24 cellular contexts compared by ENCODE assay signal in the genomic region with DNA sequence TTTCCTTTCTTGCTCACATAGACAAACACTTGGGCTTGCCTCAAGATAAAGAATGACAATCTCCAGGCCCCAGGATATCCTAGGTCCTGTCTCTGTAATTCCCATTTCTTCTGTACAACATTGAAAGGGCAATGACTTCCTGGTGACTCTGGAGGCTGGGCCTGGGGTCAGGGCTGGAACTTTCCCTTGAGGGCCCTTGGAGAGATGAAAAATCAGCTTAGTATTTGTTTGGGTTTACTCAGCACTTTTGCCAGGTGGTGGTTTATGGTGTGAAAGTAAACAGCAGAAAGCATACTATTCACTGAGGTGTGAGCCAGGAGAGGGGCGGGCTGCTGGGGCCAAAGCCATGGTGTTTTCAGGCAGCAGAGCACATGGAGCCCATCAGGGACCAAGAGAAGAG.
DNase-seq lines count a peak whose midpoint lies in the region; ATAC-seq and TF ChIP-seq lines count a peak whose summit lies in the region.
"Had no signal": no experiment of that assay in that cellular context is flagged by ENCODE, and none has a peak within 500 bp of the region (broad histone marks: within the 10 kb centered on the region; RNA-seq: fewer than 3 reads in every experiment).

No MANE protein-coding gene starts in this region.

- no peaks in the 10 kb centered on the region; the same call in 2 of the 3 replicates for H3K36me3 Mint-ChIP-seq in GM23338 (ENCODE audit: low read depth)
- H3K36me3 Mint-ChIP-seq: activated naive CD8-positive, alpha-beta T cell treated with anti-CD3 and anti-CD28 coated beads, Interleukin-2, amount 10 ng/mL, durations not matched to agents 7 days and 5 days; natural killer cell treated with Interleukin-12 subunit alpha and Interleukin-12 subunit beta and Interleukin-15 and Interleukin-18, amount 100 ng/mL, for 72 hours; stimulated activated naive B cell treated with anti-CD40 and anti-IgM and Interleukin-4, amounts not matched to agents 10 μg/mL and 1 μg/mL and 100 μg/mL, for 72 hours had no signal

- H3K4me1 ChIP-seq in hepatocyte (ENCODE audit: insufficient read depth) (peaks cover 5% of the 10 kb centered on the region), GM23338 (ENCODE audit: insufficient read depth) (peaks cover 9% of the 10 kb centered on the region)

- 89% methylated on average over 1 of the region's 1 CpG for WGBS in hepatocyte (ENCODE audit: low lambda C conversion rate, missing lambda C conversion rate)

- H3K4me3 Mint-ChIP-seq in GM23338, result no peak overlapping the region
- H3K4me3 Mint-ChIP-seq: activated naive CD8-positive, alpha-beta T cell treated with anti-CD3 and anti-CD28 coated beads, Interleukin-2, amount 10 ng/mL, durations not matched to agents 7 days and 5 days; activated T-cell treated with anti-CD3 and anti-CD28 coated beads, Interleukin-2, amount 50 U/mL, for 24 hours; natural killer cell treated with Interleukin-12 subunit alpha and Interleukin-12 subunit beta and Interleukin-15 and Interleukin-18, amount 100 ng/mL, for 72 hours; stimulated activated naive B cell treated with anti-CD40 and anti-IgM and Interleukin-4, amounts not matched to agents 10 μg/mL and 1 μg/mL and 100 μg/mL, for 72 hours; T-helper 1 cell treated with Interleukin-12 subunit alpha and Interleukin-12 subunit beta and Interleukin-4 antibody, amounts not matched to agents 30 μg/mL and 1 μg/mL, for 36 hours had no signal

- H3K4me1 Mint-ChIP-seq in GM23338, result peaks cover 13% of the 10 kb centered on the region
- H3K4me1 Mint-ChIP-seq: stimulated activated naive B cell treated with anti-CD40 and anti-IgM and Interleukin-4, amounts not matched to agents 10 μg/mL and 1 μg/mL and 100 μg/mL, for 72 hours had no signal

- H3K36me3 ChIP-seq in hepatocyte (replicated peaks; ENCODE audit: insufficient read depth, low read depth) (no peaks in the 10 kb centered on the region), GM23338 (ENCODE audit: insufficient read depth) (no peaks in the 10 kb centered on the region)
- H3K36me3 ChIP-seq: esophagus muscularis mucosa had no signal

- no peak overlapping the region; the same call in 1 of the 2 replicates for H3K27ac Mint-ChIP-seq in GM23338
- H3K27ac Mint-ChIP-seq: activated naive CD8-positive, alpha-beta T cell treated with anti-CD3 and anti-CD28 coated beads, Interleukin-2, amount 10 ng/mL, durations not matched to agents 7 days and 5 days; activated T-cell treated with anti-CD3 and anti-CD28 coated beads, Interleukin-2, amount 50 U/mL, for 24 hours; natural killer cell treated with Interleukin-12 subunit alpha and Interleukin-12 subunit beta and Interleukin-15 and Interleukin-18, amount 100 ng/mL, for 72 hours; stimulated activated naive B cell treated with anti-CD40 and anti-IgM and Interleukin-4, amounts not matched to agents 10 μg/mL and 1 μg/mL and 100 μg/mL, for 72 hours; T-helper 1 cell treated with Interleukin-12 subunit alpha and Interleukin-12 subunit beta and Interleukin-4 antibody, amounts not matched to agents 30 μg/mL and 1 μg/mL, for 36 hours had no signal

- H3K9me2 ChIP-seq in hepatocyte (replicated peaks; ENCODE audit: insufficient read depth), result no peaks in the 10 kb centered on the region
- H3K9me2 ChIP-seq in GM23338 (ENCODE audit: insufficient read depth), result no peaks in the 10 kb centered on the region

- H3K4me3 ChIP-seq in hepatocyte (no peak overlapping the region), GM23338 (no peak overlapping the region)
- H3K4me3 ChIP-seq: esophagus muscularis mucosa, K562, PC-9 had no signal

- no peaks in the 10 kb centered on the region for H3K9me3 Mint-ChIP-seq in GM23338
- H3K9me3 Mint-ChIP-seq: activated naive CD8-positive, alpha-beta T cell treated with anti-CD3 and anti-CD28 coated beads, Interleukin-2, amount 10 ng/mL, durations not matched to agents 7 days and 5 days; activated T-cell treated with anti-CD3 and anti-CD28 coated beads, Interleukin-2, amount 50 U/mL, for 24 hours; natural killer cell treated with Interleukin-12 subunit alpha and Interleukin-12 subunit beta and Interleukin-15 and Interleukin-18, amount 100 ng/mL, for 72 hours; stimulated activated naive B cell treated with anti-CD40 and anti-IgM and Interleukin-4, amounts not matched to agents 10 μg/mL and 1 μg/mL and 100 μg/mL, for 72 hours; T-helper 1 cell treated with Interleukin-12 subunit alpha and Interleukin-12 subunit beta and Interleukin-4 antibody, amounts not matched to agents 30 μg/mL and 1 μg/mL, for 36 hours had no signal

- TF ChIP-seq CTCF in hepatocyte (IDR thresholded peaks at IDR 0.05; ENCODE audit: poor library complexity) (no peak), GM23338 (conservative IDR thresholded peaks at IDR 0.05; ENCODE audit: low read depth in 2 of 2) (no peak)

- H3K27ac ChIP-seq in hepatocyte (no peak overlapping the region), GM23338 (ENCODE audit: low read depth) (no peak overlapping the region)
- H3K27ac ChIP-seq: esophagus muscularis mucosa, foreskin keratinocyte, PC-9 had no signal

- no peaks in the 10 kb centered on the region for H3F3A ChIP-seq in GM23338 (replicated peaks; ENCODE audit: low read depth)

- DNase-seq in NCI-H146 (lab: John Stamatoyannopoulos, UW), result peak; percentile 43
- no peak for DNase-seq in NCI-H146 treated with DMSO at 0.1 percent for 48 hours (lab: John Stamatoyannopoulos, UW; ENCODE audit: unreplicated experiment)
- peak; percentile 24 for DNase-seq in NCI-H510A (lab: John Stamatoyannopoulos, UW)
- peak; percentile 8 for DNase-seq in hepatocyte (ENCODE audit: low spot score)
- DNase-seq in renal cortical epithelial cell (ENCODE audit: low read depth), result peak; percentile 53
- DNase-seq in GM23338 (ENCODE audit: low spot score), result no peak
- DNase-seq: activated gamma-delta T cell; activated naive CD8-positive, alpha-beta T cell treated with anti-CD3 and anti-CD28 coated beads, Interleukin-2, amount 10 ng/mL, durations not matched to agents 7 days and 5 days; activated T-cell treated with anti-CD3 and anti-CD28 coated beads, Interleukin-2, amount 50 U/mL, for 24 hours; cerebellar nuclear complex; foreskin keratinocyte; head of caudate nucleus; NCI-H1105; NCI-H446 treated with DMSO at 0.1 percent for 48 hours; PC-9; Right ventricle myocardium superior; stimulated activated naive B cell treated with anti-CD40 and anti-IgM and Interleukin-4, amounts not matched to agents 10 μg/mL and 1 μg/mL and 100 μg/mL, for 72 hours had no signal

- H2AFZ ChIP-seq in hepatocyte (no peak overlapping the region), GM23338 (no peak overlapping the region)
- H2AFZ ChIP-seq: PC-9 had no signal

- H3K79me2 ChIP-seq in hepatocyte, result no peaks in the 10 kb centered on the region
- no peaks in the 10 kb centered on the region for H3K79me2 ChIP-seq in GM23338 (replicated peaks; ENCODE audit: insufficient read depth)

- no peak overlapping the region for H3K4me2 ChIP-seq in hepatocyte
- H3K4me2 ChIP-seq in GM23338, result no peak overlapping the region
- H3K4me2 ChIP-seq: PC-9 had no signal

- H3K27me3 ChIP-seq in hepatocyte (no peaks in the 10 kb centered on the region), GM23338 (ENCODE audit: insufficient read depth) (no peaks in the 10 kb centered on the region)
- H3K27me3 ChIP-seq: esophagus muscularis mucosa, foreskin keratinocyte had no signal

- H3K27me3 Mint-ChIP-seq in GM23338 (ENCODE audit: insufficient read depth, low read depth, poor library complexity), result peaks cover 3% of the 10 kb centered on the region
- H3K27me3 Mint-ChIP-seq: activated naive CD8-positive, alpha-beta T cell treated with anti-CD3 and anti-CD28 coated beads, Interleukin-2, amount 10 ng/mL, durations not matched to agents 7 days and 5 days had no signal

- ATAC-seq in GM21423 (IDR thresholded peaks at IDR 0.05; ENCODE audit: unreplicated experiment) (no peak), GM23338 (no peak), GM21390 (IDR thresholded peaks at IDR 0.05; ENCODE audit: unreplicated experiment) (no peak)
- ATAC-seq: foreskin keratinocyte; K562; natural killer cell treated with Interleukin-12 subunit alpha and Interleukin-12 subunit beta and Interleukin-15 and Interleukin-18, amount 100 ng/mL, for 72 hours; SK-N-SH treated with all-trans-retinoic acid at 6 μM for 48 hours had no signal

- H3K9me3 ChIP-seq in hepatocyte (ENCODE audit: low read depth), result no peaks in the 10 kb centered on the region
- H3K9me3 ChIP-seq: esophagus muscularis mucosa had no signal

- H4K20me1 ChIP-seq in hepatocyte (ENCODE audit: insufficient read depth, poor library complexity, severe bottlenecking), result no peaks in the 10 kb centered on the region
- no peaks in the 10 kb centered on the region for H4K20me1 ChIP-seq in GM23338 (replicated peaks; ENCODE audit: insufficient read depth)

TF ChIP-seq in GM23338, 12 proteins besides CTCF, POLR2A, EP300 and RAD21:
- no peak for TF ChIP-seq ZNF331 (CRISPR knock-in tag; IDR thresholded peaks at IDR 0.05; ENCODE audit: low read depth)
- TF ChIP-seq, protein P1, sequence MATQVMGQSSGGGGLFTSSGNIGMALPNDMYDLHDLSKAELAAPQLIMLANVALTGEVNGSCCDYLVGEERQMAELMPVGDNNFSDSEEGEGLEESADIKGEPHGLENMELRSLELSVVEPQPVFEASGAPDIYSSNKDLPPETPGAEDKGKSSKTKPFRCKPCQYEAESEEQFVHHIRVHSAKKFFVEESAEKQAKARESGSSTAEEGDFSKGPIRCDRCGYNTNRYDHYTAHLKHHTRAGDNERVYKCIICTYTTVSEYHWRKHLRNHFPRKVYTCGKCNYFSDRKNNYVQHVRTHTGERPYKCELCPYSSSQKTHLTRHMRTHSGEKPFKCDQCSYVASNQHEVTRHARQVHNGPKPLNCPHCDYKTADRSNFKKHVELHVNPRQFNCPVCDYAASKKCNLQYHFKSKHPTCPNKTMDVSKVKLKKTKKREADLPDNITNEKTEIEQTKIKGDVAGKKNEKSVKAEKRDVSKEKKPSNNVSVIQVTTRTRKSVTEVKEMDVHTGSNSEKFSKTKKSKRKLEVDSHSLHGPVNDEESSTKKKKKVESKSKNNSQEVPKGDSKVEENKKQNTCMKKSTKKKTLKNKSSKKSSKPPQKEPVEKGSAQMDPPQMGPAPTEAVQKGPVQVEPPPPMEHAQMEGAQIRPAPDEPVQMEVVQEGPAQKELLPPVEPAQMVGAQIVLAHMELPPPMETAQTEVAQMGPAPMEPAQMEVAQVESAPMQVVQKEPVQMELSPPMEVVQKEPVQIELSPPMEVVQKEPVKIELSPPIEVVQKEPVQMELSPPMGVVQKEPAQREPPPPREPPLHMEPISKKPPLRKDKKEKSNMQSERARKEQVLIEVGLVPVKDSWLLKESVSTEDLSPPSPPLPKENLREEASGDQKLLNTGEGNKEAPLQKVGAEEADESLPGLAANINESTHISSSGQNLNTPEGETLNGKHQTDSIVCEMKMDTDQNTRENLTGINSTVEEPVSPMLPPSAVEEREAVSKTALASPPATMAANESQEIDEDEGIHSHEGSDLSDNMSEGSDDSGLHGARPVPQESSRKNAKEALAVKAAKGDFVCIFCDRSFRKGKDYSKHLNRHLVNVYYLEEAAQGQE (IDR thresholded peaks at IDR 0.05; ENCODE audit: unreplicated experiment), result no peak
TF ChIP-seq in GM23338: peak in this region for 0.

Comparison
In these comparisons a context has a peak if more than half of its experiments do, and no peak if none do; other contexts are left out.
1. DNase-seq: peak in NCI-H146 (single experiment), NCI-H510A (single experiment), hepatocyte (single experiment) and renal cortical epithelial cell (single experiment); none in NCI-H146 treated with DMSO at 0.1 percent for 48 hours (single experiment) and GM23338 (single experiment).